In the genomic region with DNA sequence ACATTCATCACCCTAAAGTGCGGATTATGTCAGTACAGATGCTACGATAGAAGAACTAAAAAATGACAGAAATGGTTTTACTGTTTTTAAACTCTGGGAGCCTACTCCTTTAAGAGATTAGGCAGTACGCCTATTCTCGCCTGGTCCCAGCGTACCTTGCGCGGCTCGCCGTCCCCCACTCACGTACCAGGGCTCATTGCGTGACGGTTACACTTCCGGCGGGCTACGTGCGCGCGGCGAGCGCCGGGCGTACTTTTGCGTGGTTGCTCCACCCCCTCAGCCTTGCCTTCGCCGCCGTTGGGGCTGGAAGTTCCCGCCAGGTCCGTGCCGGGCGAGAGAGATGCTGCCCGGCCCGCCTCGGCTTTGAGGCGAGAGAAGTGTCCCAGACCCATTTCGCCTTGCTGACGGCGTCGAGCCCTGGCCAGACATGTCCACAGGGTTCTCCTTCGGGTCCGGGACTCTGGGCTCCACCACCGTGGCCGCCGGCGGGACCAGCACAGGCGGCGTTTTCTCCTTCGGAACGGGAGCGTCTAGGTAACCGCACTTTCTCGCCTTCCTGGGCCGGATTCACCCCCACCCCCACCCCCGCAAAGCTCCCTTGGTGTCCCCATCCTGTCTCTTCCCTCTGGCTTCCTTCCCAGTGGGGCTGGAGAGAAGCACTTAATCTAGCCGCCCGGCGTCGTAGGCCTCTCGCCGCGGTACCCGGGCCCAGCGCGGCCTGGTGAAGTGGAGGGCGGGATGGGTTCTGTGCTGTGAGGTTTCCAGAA, we compare ENCODE assay signal across 8 cellular contexts. TPM values are rescaled to one million over a fixed set of nuclear protein-coding genes. Genes with fewer than 3 reads are reported as not detected.
A peak's percentile ranks its signal among the peaks of the same experiment; 100 is the strongest.
DNase-seq lines count a peak whose midpoint lies in the region; ATAC-seq and TF ChIP-seq lines count a peak whose summit lies in the region.

A gene with protein sequence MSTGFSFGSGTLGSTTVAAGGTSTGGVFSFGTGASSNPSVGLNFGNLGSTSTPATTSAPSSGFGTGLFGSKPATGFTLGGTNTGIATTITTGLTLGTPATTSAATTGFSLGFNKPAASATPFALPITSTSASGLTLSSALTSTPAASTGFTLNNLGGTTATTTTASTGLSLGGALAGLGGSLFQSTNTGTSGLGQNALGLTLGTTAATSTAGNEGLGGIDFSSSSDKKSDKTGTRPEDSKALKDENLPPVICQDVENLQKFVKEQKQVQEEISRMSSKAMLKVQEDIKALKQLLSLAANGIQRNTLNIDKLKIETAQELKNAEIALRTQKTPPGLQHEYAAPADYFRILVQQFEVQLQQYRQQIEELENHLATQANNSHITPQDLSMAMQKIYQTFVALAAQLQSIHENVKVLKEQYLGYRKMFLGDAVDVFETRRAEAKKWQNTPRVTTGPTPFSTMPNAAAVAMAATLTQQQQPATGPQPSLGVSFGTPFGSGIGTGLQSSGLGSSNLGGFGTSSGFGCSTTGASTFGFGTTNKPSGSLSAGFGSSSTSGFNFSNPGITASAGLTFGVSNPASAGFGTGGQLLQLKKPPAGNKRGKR (plus strand): TSS at position 279 of the 767 bp plus-strand sequence. CDS start 149 bp downstream, at position 428.

- H3K36me3 ChIP-seq in Panc1 (ENCODE audit: control insufficient read depth, insufficient read depth, low read length): peaks cover 6% of the 10 kb centered on the region
- peaks cover 0 to 8% of the 10 kb centered on the region in 2 donors for H3K36me3 ChIP-seq in mucosa of rectum (ENCODE audit: control insufficient read depth in 2 of 2, insufficient read depth in 2 of 2, low read length in 2 of 2)

- in situ Hi-C loops in Panc1 (cut with HindIII; ENCODE audit: low pct_unique_long_range_greater_than_20kb, low sequenced_read_pairs): no loop called here

- TF ChIP-seq CTCF in Panc1 (IDR thresholded peaks at IDR 0.05): no peak

- CTCF ChIA-PET in Panc1 (lab: Charles Lee): no interaction called here

- TF ChIP-seq POLR2A in erythroblast (IDR thresholded peaks at IDR 0.05; ENCODE audit: low read length): peak; percentile 96

- no peaks in the 10 kb centered on the region for H3K9me3 ChIP-seq in Panc1 (ENCODE audit: control insufficient read depth, insufficient read depth, low read depth, low read length)
- no peaks in the 10 kb centered on the region for H3K9me3 ChIP-seq in mucosa of rectum (ENCODE audit: control insufficient read depth in 2 of 2, low read length in 2 of 2)

- peaks cover 4% of the 10 kb centered on the region; the same call in 1 of the 2 replicates for H3K4me1 ChIP-seq in Panc1 (ENCODE audit: control insufficient read depth, insufficient read depth, low read length)
- peaks cover 10 to 14% of the 10 kb centered on the region in 2 donors for H3K4me1 ChIP-seq in mucosa of rectum (ENCODE audit: control insufficient read depth in 2 of 2, insufficient read depth in 2 of 2, low read length in 2 of 2)

- peak; percentile 99 for ATAC-seq in GM21723 (IDR thresholded peaks at IDR 0.05; ENCODE audit: unreplicated experiment)
- peak; percentile 100 for ATAC-seq in Panc1
- peak; percentile 98 to 99 for ATAC-seq in activated T-cell treated with anti-CD3 and anti-CD28 coated beads, Interleukin-2, amount 50 U/mL, for 4 hours

- no TSS peak for BruUV-seq in Panc1 (replicated peaks; lab: Mats Ljungman, UMichigan)

- H3K27ac ChIP-seq in Panc1 (ENCODE audit: low read length) (peak within 1 kb of the TSS; percentile 89), mucosa of rectum (ENCODE audit: low read depth in 2 of 2, low read length in 2 of 2) (peak within 1 kb of the TSS; percentile 88)

- H3K27me3 ChIP-seq in Panc1 (ENCODE audit: control insufficient read depth, insufficient read depth, low read length) (no peaks in the 10 kb centered on the region), mucosa of rectum (ENCODE audit: control insufficient read depth in 2 of 2, insufficient read depth in 2 of 2, low read length in 2 of 2) (no peaks in the 10 kb centered on the region)

- peak within 1 kb of the TSS; percentile 92 to 96 for H3K4me3 ChIP-seq in Panc1 (ENCODE audit: low read depth in 2 of 2, low read length in 2 of 2)
- H3K4me3 ChIP-seq in mucosa of rectum (ENCODE audit: low read length in 2 of 2): peak within 1 kb of the TSS; percentile 93

- no peaks in the 10 kb centered on the region for H3K9me3 Mint-ChIP-seq in activated T-cell treated with anti-CD3 and anti-CD28 coated beads, Interleukin-2, amount 50 U/mL, for 4 hours

- POLR2A ChIA-PET in Panc1 (lab: Charles Lee): interaction anchor here (0.7 kb wide), 1 partner anchor 15 kb away, joined by 3 read pairs; no protein-coding TSS in a partner anchor

- peak within 1 kb of the TSS; percentile 96 for H3K4me3 Mint-ChIP-seq in activated T-cell treated with anti-CD3 and anti-CD28 coated beads, Interleukin-2, amount 50 U/mL, for 4 hours

- DNase-seq in DMS53 (lab: John Stamatoyannopoulos, UW): peak; percentile 98
- peak; percentile 87 for DNase-seq in KG1 (lab: John Stamatoyannopoulos, UW)
- DNase-seq in Panc1 (ENCODE audit: low read depth, low spot score): peak; percentile 69
- peak; percentile 89 for DNase-seq in activated T-cell treated with anti-CD3 and anti-CD28 coated beads, Interleukin-2, amount 50 U/mL, for 4 hours
- peak; percentile 96 to 98 for DNase-seq in erythroblast (lab: John Stamatoyannopoulos, UW)
- peak; percentile 94 for DNase-seq in stimulated activated CD8-positive, alpha-beta memory T cell treated with anti-CD3 and anti-CD28 coated beads, Interleukin-4, amount 100 ng/mL, for 48 hours

- H3K9ac ChIP-seq in mucosa of rectum (ENCODE audit: low read depth in 1 of 2, low read length in 2 of 2): peak within 1 kb of the TSS; percentile 82 to 92

- intact Hi-C loops in Panc1 (cut with micrococcal nuclease; ENCODE audit: unreplicated experiment): no loop called here

- H3K4me1 Mint-ChIP-seq in activated T-cell treated with anti-CD3 and anti-CD28 coated beads, Interleukin-2, amount 50 U/mL, for 4 hours (ENCODE audit: low read depth): peaks cover 35% of the 10 kb centered on the region

- H3K36me3 Mint-ChIP-seq in activated T-cell treated with anti-CD3 and anti-CD28 coated beads, Interleukin-2, amount 50 U/mL, for 4 hours (ENCODE audit: insufficient read depth): peaks cover 15% of the 10 kb centered on the region

- H3K27me3 Mint-ChIP-seq in activated T-cell treated with anti-CD3 and anti-CD28 coated beads, Interleukin-2, amount 50 U/mL, for 4 hours (ENCODE audit: low read depth): peaks cover 10% of the 10 kb centered on the region

RNA-seq across cellular contexts. Expression of the gene that starts here (rescaled TPM):
- 40.0 TPM for total RNA-seq in Panc1 (2021; ENCODE audit: unreplicated experiment)
- 13.9 TPM for polyA plus RNA-seq in Panc1 (2012; ENCODE audit: insufficient read length)
- 100 to 1,000 TPM; 139 to 149 (median 144) TPM for total RNA-seq in activated T-cell treated with anti-CD3 and anti-CD28 coated beads, Interleukin-2, amount 50 U/mL, for 4 hours

Comparison
In these comparisons a context has a peak if more than half of its experiments do, and no peak if none do; other contexts are left out.
1. Peak in every context shown above with its lines: DNase-seq, ATAC-seq, H3K4me3 ChIP-seq and H3K27ac ChIP-seq.